In the genomic region with DNA sequence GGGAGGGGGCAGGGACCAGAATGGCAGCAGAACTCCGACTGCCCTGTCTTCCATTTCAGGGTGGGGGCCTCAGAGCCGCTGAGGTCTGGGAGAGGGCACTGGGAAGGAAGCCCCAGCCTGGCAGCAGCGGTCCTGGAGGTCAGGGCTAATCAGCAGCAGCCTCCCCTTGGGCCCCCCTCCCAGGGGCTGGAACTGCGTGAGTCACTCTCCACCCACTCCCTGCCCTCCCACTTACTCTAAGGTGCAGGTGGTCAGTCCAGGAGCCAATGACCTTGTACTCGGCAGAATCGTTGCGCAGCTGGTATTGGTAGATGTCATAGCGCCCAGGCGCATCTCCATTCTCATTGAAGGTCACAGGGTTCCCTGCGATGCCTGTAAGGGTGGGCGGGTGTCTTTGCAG, we compare ENCODE assay signal across 33 cellular contexts.
"Had no signal": no experiment of that assay in that cellular context is flagged by ENCODE, and none has a peak within 500 bp of the region (broad histone marks: within the 10 kb centered on the region; RNA-seq: fewer than 3 reads in every experiment).

No MANE protein-coding gene starts in this region.

- FAIRE-seq: astrocyte, bronchial epithelial cell had no signal

- H3K9me3 ChIP-seq: adrenal gland, ascending aorta, body of pancreas, breast epithelium had no signal

- H3K36me3 ChIP-seq: adrenal gland, ascending aorta, brain microvascular endothelial cell, breast epithelium, cardiac muscle cell had no signal

- H3K27ac ChIP-seq: adrenal gland, ascending aorta, body of pancreas, brain microvascular endothelial cell, breast epithelium, cardiac muscle cell had no signal

- H3K4me3 ChIP-seq: adrenal gland, ascending aorta, body of pancreas, breast epithelium, cardiac muscle cell had no signal

- ATAC-seq: activated naive CD4-positive, alpha-beta T cell treated with anti-CD3 and anti-CD28 coated beads, Interleukin-2, amount 50 U/mL, for 72 hours; activated naive CD8-positive, alpha-beta T cell treated with anti-CD3 and anti-CD28 coated beads, Interleukin-2, amount 50 U/mL, for 24 hours; activated T-cell treated with anti-CD3 and anti-CD28 coated beads, Interleukin-2, amount 50 U/mL, for 4 hours; activated T-cell treated with anti-CD3 and anti-CD28 coated beads, Interleukin-2, amount 50 U/mL, for 72 hours; activated T-helper 17 cell treated with anti-CD3 and anti-CD28 coated beads, Interleukin-2, amount 50 U/mL, for 72 hours; body of pancreas had no signal

- H3K4me1 ChIP-seq: adrenal gland, ascending aorta, body of pancreas, breast epithelium had no signal

- H3K27me3 ChIP-seq: adrenal gland, ascending aorta, body of pancreas, brain microvascular endothelial cell, breast epithelium, cardiac muscle cell had no signal

- DNase-seq: activated effector memory CD4-positive, alpha-beta T cell treated with anti-CD3 and anti-CD28 coated beads, Interleukin-2, amount 50 U/mL, for 16 hours; activated effector memory CD4-positive, alpha-beta T cell treated with Interleukin-2 at 50 U/mL for 16 hours; activated gamma-delta T cell; activated gamma-delta T cell treated with Interleukin-2 at 50 U/mL for 16 hours; activated naive CD4-positive, alpha-beta T cell; activated naive CD4-positive, alpha-beta T cell treated with anti-CD3 and anti-CD28 coated beads for 36 hours; activated naive CD4-positive, alpha-beta T cell treated with anti-CD3 and anti-CD28 coated beads, Interleukin-2, amount 10 ng/mL, durations not matched to agents 7 days and 5 days; activated naive CD4-positive, alpha-beta T cell treated with anti-CD3 and anti-CD28 coated beads, Interleukin-2, amount 50 U/mL, for 16 hours; activated naive CD4-positive, alpha-beta T cell treated with Interleukin-2 at 50 U/mL for 16 hours; activated naive CD8-positive, alpha-beta T cell treated with anti-CD3 and anti-CD28 coated beads for 36 hours; activated naive CD8-positive, alpha-beta T cell treated with anti-CD3 and anti-CD28 coated beads, Interleukin-2, amount 10 ng/mL, durations not matched to agents 7 days and 5 days; activated naive CD8-positive, alpha-beta T cell treated with anti-CD3 and anti-CD28 coated beads, Interleukin-2, amount 50 U/mL, for 24 hours; activated T-cell treated with anti-CD3 and anti-CD28 coated beads, Interleukin-2, amount 50 U/mL, for 1 hour; activated T-cell treated with anti-CD3 and anti-CD28 coated beads, Interleukin-2, amount 50 U/mL, for 24 hours; activated T-cell treated with anti-CD3 and anti-CD28 coated beads, Interleukin-2, amount 50 U/mL, for 4 hours; activated T-cell treated with anti-CD3 and anti-CD28 coated beads, Interleukin-2, amount 50 U/mL, for 48 hours; activated T-cell treated with anti-CD3 and anti-CD28 coated beads, Interleukin-2, amount 50 U/mL, for 72 hours; amniotic stem cell; amygdala; anterior cingulate cortex; aorta; body of pancreas; brain microvascular endothelial cell; central memory CD4-positive, alpha-beta T cell; cerebellar nuclear complex had no signal
